ENCODE assay signal across 26 cellular contexts in the genomic region with DNA sequence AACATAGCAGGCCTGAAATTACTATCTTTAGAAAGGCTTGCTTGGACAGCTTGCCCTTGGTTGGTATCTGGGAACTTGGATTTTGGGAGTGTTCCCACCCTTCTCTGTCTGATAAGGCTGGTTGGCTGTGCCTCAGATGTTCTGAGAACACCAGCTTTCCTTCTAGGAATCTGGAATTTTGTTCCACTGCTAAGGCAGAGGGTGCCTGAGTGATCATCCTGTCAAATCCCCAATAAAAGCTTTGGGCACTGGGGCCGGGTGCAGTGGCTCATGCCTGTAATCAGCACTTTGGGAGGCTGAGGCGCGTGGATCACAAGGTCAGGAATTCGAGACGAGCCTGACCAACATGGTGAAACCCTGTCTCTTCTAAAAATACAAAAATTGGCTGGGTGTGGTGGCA.
"Had no signal": no experiment of that assay in that cellular context is flagged by ENCODE, and none has a peak within 500 bp of the region (broad histone marks: within the 10 kb centered on the region; RNA-seq: fewer than 3 reads in every experiment).

No MANE protein-coding gene starts in this region.

- H3K36me3 ChIP-seq: breast epithelium had no signal

- H3K4me3 ChIP-seq: body of pancreas, breast epithelium had no signal

- H3K27me3 ChIP-seq: body of pancreas, breast epithelium had no signal

- ATAC-seq: activated CD8-positive, alpha-beta memory T cell treated with anti-CD3 and anti-CD28 coated beads, Interleukin-2, amount 10 ng/mL, durations not matched to agents 7 days and 5 days; activated T-cell treated with anti-CD3 and anti-CD28 coated beads, Interleukin-2, amount 50 U/mL, for 72 hours; activated T-helper 17 cell treated with anti-CD3 and anti-CD28 coated beads, Interleukin-2, amount 50 U/mL, for 72 hours; body of pancreas; Panc1 had no signal

- H3K27ac ChIP-seq: body of pancreas, breast epithelium, WERI-Rb-1 had no signal

- DNase-seq: activated CD4-positive, alpha-beta memory T cell treated with anti-CD3 and anti-CD28 coated beads, Interleukin-2, amount 10 ng/mL, durations not matched to agents 7 days and 5 days; activated CD4-positive, alpha-beta T cell treated with anti-CD3 and anti-CD28 coated beads for 1 hour; activated CD4-positive, alpha-beta T cell treated with anti-CD3 and anti-CD28 coated beads for 48 hours; activated CD4-positive, CD25-positive, alpha-beta regulatory T cell; activated CD8-positive, alpha-beta memory T cell treated with anti-CD3 and anti-CD28 coated beads for 24 hours; activated CD8-positive, alpha-beta memory T cell treated with anti-CD3 and anti-CD28 coated beads, Interleukin-2, amount 10 ng/mL, durations not matched to agents 7 days and 5 days; activated CD8-positive, alpha-beta memory T cell treated with anti-CD3 and anti-CD28 coated beads, Interleukin-2, amount 50 U/mL, for 48 hours; activated effector memory CD4-positive, alpha-beta T cell treated with anti-CD3 and anti-CD28 coated beads, Interleukin-2, amount 50 U/mL, for 16 hours; activated naive CD4-positive, alpha-beta T cell treated with Interleukin-2 at 50 U/mL for 16 hours; activated naive CD8-positive, alpha-beta T cell treated with anti-CD3 and anti-CD28 coated beads, Interleukin-2, amount 10 ng/mL, durations not matched to agents 7 days and 5 days; activated T-cell treated with anti-CD3 and anti-CD28 coated beads, Interleukin-2, amount 50 U/mL, for 72 hours; body of pancreas; caudate nucleus; Karpas-422; KBM-7; NCI-H1105; NCI-H1417 treated with DMSO at 0.1 percent for 48 hours; NCI-H1694; NCI-H2029; NCI-H345; NCI-H524 treated with DMSO at 0.1 percent for 48 hours; T1000; WERI-Rb-1 had no signal

- H3K9me3 ChIP-seq: body of pancreas, breast epithelium had no signal
